28 cellular contexts compared by ENCODE assay signal in genomic region chr11:108703916-108704315, GRCh38.
"Had no signal": no experiment of that assay in that cellular context is flagged by ENCODE, and none has a peak within 500 bp of the region (broad histone marks: within the 10 kb centered on the region; RNA-seq: fewer than 3 reads in every experiment).

No MANE protein-coding gene starts in this region.

- FAIRE-seq: endothelial cell of umbilical vein, frontal cortex had no signal

- H3K4me3 ChIP-seq: coronary artery, esophagus squamous epithelium, lung, mucosa of descending colon, right atrium auricular region, smooth muscle cell, suprapubic skin, transverse colon, vagina had no signal

- H3K27me3 ChIP-seq: esophagus squamous epithelium, right atrium auricular region, suprapubic skin, transverse colon, vagina had no signal

- ATAC-seq: left lobe of liver; mucosa of descending colon; natural killer cell treated with Interleukin-12 subunit alpha and Interleukin-12 subunit beta and Interleukin-15 and Interleukin-18, amount 100 ng/mL, for 72 hours; sciatic nerve; stimulated activated naive CD8-positive, alpha-beta T cell treated with anti-CD3 and anti-CD28 coated beads, Interleukin-15, amount 100 ng/mL, for 72 hours had no signal

- H3K9ac ChIP-seq: parathyroid adenoma had no signal

- DNase-seq: dermis blood vessel endothelial cell; effector memory CD4-positive, alpha-beta T cell; erythroblast; esophagus squamous epithelium; hypothalamus; immature natural killer cell; mesenchymal stem cell; mucosa of descending colon; naive B cell; stimulated activated CD4-positive, alpha-beta T cell treated with anti-CD3 and anti-CD28 coated beads, Interleukin-12 subunit alpha, Interleukin-12 subunit beta, amount 100 ng/mL, for 4 hours; stimulated activated CD4-positive, alpha-beta T cell treated with anti-CD3 and anti-CD28 coated beads, Interleukin-1b, Interleukin-23, amount 100 ng/mL, for 48 hours; stimulated activated CD4-positive, alpha-beta T cell treated with anti-CD3 and anti-CD28 coated beads, Interleukin-4, amount 100 ng/mL, for 1 hour; stimulated activated CD8-positive, alpha-beta memory T cell treated with anti-CD3 and anti-CD28 coated beads, Interleukin-4, amount 100 ng/mL, for 48 hours; stimulated activated naive CD4-positive, alpha-beta T cell; stimulated activated naive CD8-positive, alpha-beta T cell treated with anti-CD3 and anti-CD28 coated beads, Interleukin-15, amount 100 ng/mL, for 72 hours; transverse colon had no signal

- H2AFZ ChIP-seq: parathyroid adenoma had no signal

- H3K27ac ChIP-seq: coronary artery, esophagus squamous epithelium, parathyroid adenoma, right atrium auricular region, suprapubic skin, transverse colon, vagina had no signal

- H3K4me2 ChIP-seq: smooth muscle cell had no signal

- H3K79me2 ChIP-seq: parathyroid adenoma had no signal

- H3K4me1 ChIP-seq: parathyroid adenoma, right atrium auricular region, suprapubic skin, transverse colon, vagina had no signal
